26 cellular contexts compared by ENCODE assay signal in genomic region chr3:113662824-113663223, GRCh38. TPM values are rescaled to one million over a fixed set of nuclear protein-coding genes. Genes with fewer than 3 reads are reported as not detected.
DNase-seq lines count a peak whose midpoint lies in the region; ATAC-seq, FAIRE-seq and TF ChIP-seq lines count a peak whose summit lies in the region.
"Had no signal": no experiment of that assay in that cellular context is flagged by ENCODE, and none has a peak within 500 bp of the region (broad histone marks: within the 10 kb centered on the region; RNA-seq: fewer than 3 reads in every experiment).

No MANE protein-coding gene starts in this region.

- dilution Hi-C loops in mammary epithelial cell (cut with HindIII; ENCODE audit: low sequenced_read_pairs), result no loop called here

- no TSS peak for BruUV-seq in mammary epithelial cell (replicated peaks; lab: Mats Ljungman, UMichigan)

- H3K9me3 ChIP-seq in esophagus muscularis mucosa (no peaks in the 10 kb centered on the region), pancreas (no peaks in the 10 kb centered on the region), transverse colon (no peaks in the 10 kb centered on the region), mammary epithelial cell (replicated peaks; ENCODE audit: insufficient read depth, low read length) (no peaks in the 10 kb centered on the region)
- H3K9me3 ChIP-seq in effector memory CD4-positive, alpha-beta T cell (ENCODE audit: control insufficient read depth, low read length), result no peaks in the 10 kb centered on the region
- H3K9me3 ChIP-seq: heart right ventricle, testis had no signal

- H3K27me3 Mint-ChIP-seq in activated CD8-positive, alpha-beta T cell treated with anti-CD3 and anti-CD28 coated beads, Interleukin-2, amount 10 ng/mL, durations not matched to agents 7 days and 5 days (ENCODE audit: low read depth), result no peaks in the 10 kb centered on the region
- no peaks in the 10 kb centered on the region for H3K27me3 Mint-ChIP-seq in activated CD8-positive, alpha-beta T cell treated with anti-CD3 and anti-CD28 coated beads for 36 hours
- H3K27me3 Mint-ChIP-seq: activated CD4-positive, alpha-beta T cell treated with anti-CD3 and anti-CD28 coated beads, Interleukin-2, amount 10 ng/mL, durations not matched to agents 24 days and 14 days; activated CD8-positive, alpha-beta memory T cell treated with anti-CD3 and anti-CD28 coated beads, Interleukin-2, amount 10 ng/mL, durations not matched to agents 7 days and 5 days; brain; CD4-positive, CD25-positive, alpha-beta regulatory T cell; IgD-negative memory B cell had no signal

- peak overlapping the region; percentile 18 for H3K27ac Mint-ChIP-seq in activated CD8-positive, alpha-beta T cell treated with anti-CD3 and anti-CD28 coated beads, Interleukin-2, amount 10 ng/mL, durations not matched to agents 7 days and 5 days
- no peak overlapping the region for H3K27ac Mint-ChIP-seq in activated CD8-positive, alpha-beta T cell treated with anti-CD3 and anti-CD28 coated beads for 36 hours
- H3K27ac Mint-ChIP-seq: activated CD4-positive, alpha-beta T cell treated with anti-CD3 and anti-CD28 coated beads, Interleukin-2, amount 10 ng/mL, durations not matched to agents 24 days and 14 days; activated CD8-positive, alpha-beta memory T cell treated with anti-CD3 and anti-CD28 coated beads, Interleukin-2, amount 10 ng/mL, durations not matched to agents 7 days and 5 days; activated T-cell treated with anti-CD3 and anti-CD28 coated beads, Interleukin-2, amount 50 U/mL, for 72 hours had no signal

- no peak overlapping the region for H3K9ac ChIP-seq in mammary epithelial cell (ENCODE audit: insufficient read depth, low read length)

- no peak for TF ChIP-seq POLR2A in esophagus muscularis mucosa (IDR thresholded peaks at IDR 0.05; ENCODE audit: low read depth)
- no peak for TF ChIP-seq POLR2A in transverse colon (IDR thresholded peaks at IDR 0.05)

- peaks cover 0 to 62% (median 28%) of the 10 kb centered on the region in 4 donors for H3K36me3 ChIP-seq in esophagus muscularis mucosa
- peaks cover 3 to 14% (median 5%) of the 10 kb centered on the region in 3 donors for H3K36me3 ChIP-seq in pancreas
- peaks cover 0 to 5% (median 0%) of the 10 kb centered on the region in 4 donors for H3K36me3 ChIP-seq in transverse colon
- no peaks in the 10 kb centered on the region for H3K36me3 ChIP-seq in mammary epithelial cell (ENCODE audit: insufficient read depth, low read length)
- peaks cover 40% of the 10 kb centered on the region for H3K36me3 ChIP-seq in effector memory CD4-positive, alpha-beta T cell (ENCODE audit: control insufficient read depth, insufficient read depth, low read length)

- no peak overlapping the region for H3K4me3 Mint-ChIP-seq in activated CD8-positive, alpha-beta T cell treated with anti-CD3 and anti-CD28 coated beads, Interleukin-2, amount 10 ng/mL, durations not matched to agents 7 days and 5 days
- H3K4me3 Mint-ChIP-seq in activated CD8-positive, alpha-beta T cell treated with anti-CD3 and anti-CD28 coated beads for 36 hours, result no peak overlapping the region
- H3K4me3 Mint-ChIP-seq: activated CD4-positive, alpha-beta T cell treated with anti-CD3 and anti-CD28 coated beads, Interleukin-2, amount 10 ng/mL, durations not matched to agents 24 days and 14 days; activated CD8-positive, alpha-beta memory T cell treated with anti-CD3 and anti-CD28 coated beads, Interleukin-2, amount 10 ng/mL, durations not matched to agents 7 days and 5 days; activated T-cell treated with anti-CD3 and anti-CD28 coated beads, Interleukin-2, amount 50 U/mL, for 72 hours; brain; CD4-positive, CD25-positive, alpha-beta regulatory T cell had no signal

- TF ChIP-seq CTCF in activated CD8-positive, alpha-beta T cell treated with anti-CD3 and anti-CD28 coated beads for 36 hours (IDR thresholded peaks at IDR 0.05), result no peak
- no peak for TF ChIP-seq CTCF in esophagus muscularis mucosa (IDR thresholded peaks at IDR 0.05)
- no peak for TF ChIP-seq CTCF in pancreas (IDR thresholded peaks at IDR 0.05)
- TF ChIP-seq CTCF in transverse colon (IDR thresholded peaks at IDR 0.05), result no peak
- no peak for TF ChIP-seq CTCF in mammary epithelial cell (conservative IDR thresholded peaks at IDR 0.05 in 1 of 2, IDR thresholded peaks at IDR 0.05 in 1 of 2; ENCODE audit: extremely low read depth in 1 of 2, insufficient read depth in 1 of 2, low read depth in 1 of 2, low read length in 2 of 2)

- H3K27ac ChIP-seq in esophagus muscularis mucosa (replicated peaks in 1 of 4), result peak overlapping the region; percentile 45 to 70 (median 64)
- peak overlapping the region; percentile 28 to 88 (median 54) for H3K27ac ChIP-seq in pancreas
- peak overlapping the region; percentile 24 to 76 (median 54) for H3K27ac ChIP-seq in transverse colon
- no peak overlapping the region for H3K27ac ChIP-seq in mammary epithelial cell (ENCODE audit: insufficient read depth, low read depth, low read length)
- H3K27ac ChIP-seq in effector memory CD4-positive, alpha-beta T cell (ENCODE audit: insufficient read depth, low read length, poor library complexity, severe bottlenecking), result no peak overlapping the region
- H3K27ac ChIP-seq: testis, WERI-Rb-1 had no signal

- intact Hi-C loops in activated CD8-positive, alpha-beta T cell treated with anti-CD3 and anti-CD28 coated beads for 36 hours (cut with micrococcal nuclease), result no loop called here
- intact Hi-C loops in esophagus muscularis mucosa (cut with DNase I), result no loop called here
- intact Hi-C loops in pancreas (cut with DNase I), result no loop called here
- intact Hi-C loops in transverse colon (cut with DNase I; ENCODE audit: low total_unique reads), result no loop called here
- intact Hi-C loops in mammary epithelial cell (cut with micrococcal nuclease), result no loop called here

- H2AFZ ChIP-seq in mammary epithelial cell (ENCODE audit: low read depth, low read length), result no peak overlapping the region

- peaks cover 49% of the 10 kb centered on the region for H3K36me3 Mint-ChIP-seq in activated CD8-positive, alpha-beta T cell treated with anti-CD3 and anti-CD28 coated beads, Interleukin-2, amount 10 ng/mL, durations not matched to agents 7 days and 5 days (ENCODE audit: low read depth)
- peaks cover 33% of the 10 kb centered on the region for H3K36me3 Mint-ChIP-seq in activated CD8-positive, alpha-beta T cell treated with anti-CD3 and anti-CD28 coated beads for 36 hours (ENCODE audit: low read depth)

- H3K4me1 ChIP-seq in esophagus muscularis mucosa, result peaks cover 9 to 42% (median 25%) of the 10 kb centered on the region in 4 donors
- peaks cover 14 to 44% (median 44%) of the 10 kb centered on the region in 3 donors for H3K4me1 ChIP-seq in pancreas
- peaks cover 0 to 33% (median 21%) of the 10 kb centered on the region in 4 donors for H3K4me1 ChIP-seq in transverse colon
- no peaks in the 10 kb centered on the region for H3K4me1 ChIP-seq in mammary epithelial cell (ENCODE audit: insufficient read depth, low read length)
- H3K4me1 ChIP-seq in effector memory CD4-positive, alpha-beta T cell (ENCODE audit: control insufficient read depth, insufficient read depth, low read length, poor library complexity, severe bottlenecking), result no peaks in the 10 kb centered on the region
- H3K4me1 ChIP-seq: testis had no signal

- DNase-seq in activated CD8-positive, alpha-beta T cell treated with anti-CD3 and anti-CD28 coated beads, Interleukin-2, amount 10 ng/mL, durations not matched to agents 7 days and 5 days, result no peak
- DNase-seq in activated CD8-positive, alpha-beta T cell treated with anti-CD3 and anti-CD28 coated beads for 36 hours, result no peak
- DNase-seq in esophagus muscularis mucosa (ENCODE audit: extremely low spot score) (no peak), pancreas (peak in 1 of 6 donors; percentile 20), transverse colon (no peak), mammary epithelial cell (no peak)
- DNase-seq in activated CD4-positive, alpha-beta T cell treated with anti-CD3 and anti-CD28 coated beads, Interleukin-2, amount 50 U/mL, for 48 hours, result no peak
- DNase-seq in effector memory CD4-positive, alpha-beta T cell, result no peak
- DNase-seq: activated CD4-positive, alpha-beta T cell treated with anti-CD3 and anti-CD28 coated beads, Interleukin-2, amount 10 ng/mL, durations not matched to agents 24 days and 14 days; activated CD8-positive, alpha-beta memory T cell treated with anti-CD3 and anti-CD28 coated beads, Interleukin-2, amount 10 ng/mL, durations not matched to agents 7 days and 5 days; activated naive CD4-positive, alpha-beta T cell treated with Interleukin-2 at 50 U/mL for 16 hours; activated T-cell treated with anti-CD3 and anti-CD28 coated beads, Interleukin-2, amount 50 U/mL, for 72 hours; CD4-positive, CD25-positive, alpha-beta regulatory T cell; DMS 273 treated with DMSO at 0.1 percent for 48 hours; heart right ventricle; mesendoderm; NCI-H1092 treated with DMSO at 0.1 percent for 48 hours; NCI-H187 treated with DMSO at 0.1 percent for 48 hours; SHP77; stimulated activated CD4-positive, alpha-beta T cell treated with anti-CD3 and anti-CD28 coated beads, Interleukin-2, amount 100 ng/mL, for 48 hours; testis; WERI-Rb-1 had no signal

- POLR2A ChIA-PET in activated CD8-positive, alpha-beta T cell treated with anti-CD3 and anti-CD28 coated beads, Interleukin-2, amount 10 ng/mL, durations not matched to agents 7 days and 5 days (lab: Charles Lee), result no interaction called here
- POLR2A ChIA-PET in activated CD8-positive, alpha-beta T cell treated with anti-CD3 and anti-CD28 coated beads for 36 hours (lab: Charles Lee), result no interaction called here

- in situ Hi-C loops in transverse colon (cut with MboI; ENCODE audit: low pct_ligation_motif_present in 1 of 4, low pct_unique_long_range_greater_than_20kb in 1 of 4, low sequenced_read_pairs in 3 of 4), result no loop called here
- in situ Hi-C loops in mammary epithelial cell (cut with MboI; ENCODE audit: low sequenced_read_pairs in 2 of 2), result no loop called here

- H3K4me3 ChIP-seq in esophagus muscularis mucosa, result no peak overlapping the region
- H3K4me3 ChIP-seq in pancreas, result peak overlapping the region in 1 of 4 donors; percentile 1
- no peak overlapping the region for H3K4me3 ChIP-seq in transverse colon
- H3K4me3 ChIP-seq in mammary epithelial cell (replicated peaks in 1 of 3; ENCODE audit: insufficient read depth in 1 of 3, low read depth in 2 of 3, low read length in 3 of 3), result no peak overlapping the region
- H3K4me3 ChIP-seq in effector memory CD4-positive, alpha-beta T cell (ENCODE audit: insufficient read depth, low read depth, low read length, poor library complexity, severe bottlenecking), result no peak overlapping the region
- H3K4me3 ChIP-seq: heart right ventricle, testis had no signal

- H3K79me2 ChIP-seq in mammary epithelial cell (ENCODE audit: insufficient read depth, low read length), result no peaks in the 10 kb centered on the region

- CTCF ChIA-PET in activated CD8-positive, alpha-beta T cell treated with anti-CD3 and anti-CD28 coated beads, Interleukin-2, amount 10 ng/mL, durations not matched to agents 7 days and 5 days (lab: Charles Lee), result interaction anchor here (1.3 kb wide), 1 partner anchor 11 kb away, joined by 3 read pairs; no protein-coding TSS in a partner anchor
- CTCF ChIA-PET in activated CD8-positive, alpha-beta T cell treated with anti-CD3 and anti-CD28 coated beads for 36 hours (lab: Charles Lee), result interaction anchor here (1.2 to 1.4 kb wide), 2 partner anchors 10 to 11 kb away, joined by 3 read pairs; no protein-coding TSS in a partner anchor
- CTCF ChIA-PET in mammary epithelial cell (lab: Charles Lee; ENCODE audit: low non-redundant PET), result no interaction called here

- no peak for FAIRE-seq in pancreas (lab: Jason Lieb, UNC)
- FAIRE-seq: H54 had no signal

- ATAC-seq in activated CD8-positive, alpha-beta T cell treated with anti-CD3 and anti-CD28 coated beads, Interleukin-2, amount 10 ng/mL, durations not matched to agents 7 days and 5 days, result no peak
- ATAC-seq in activated CD8-positive, alpha-beta T cell treated with anti-CD3 and anti-CD28 coated beads for 36 hours, result no peak
- peak; percentile 23 to 67 (median 48) for ATAC-seq in pancreas
- ATAC-seq: activated CD8-positive, alpha-beta memory T cell treated with anti-CD3 and anti-CD28 coated beads, Interleukin-2, amount 10 ng/mL, durations not matched to agents 7 days and 5 days; activated T-cell treated with anti-CD3 and anti-CD28 coated beads, Interleukin-2, amount 50 U/mL, for 72 hours; heart right ventricle; Panc1 had no signal

- H3K4me1 Mint-ChIP-seq in activated CD8-positive, alpha-beta T cell treated with anti-CD3 and anti-CD28 coated beads, Interleukin-2, amount 10 ng/mL, durations not matched to agents 7 days and 5 days (ENCODE audit: low read depth), result peaks cover 21% of the 10 kb centered on the region
- peaks cover 7% of the 10 kb centered on the region for H3K4me1 Mint-ChIP-seq in activated CD8-positive, alpha-beta T cell treated with anti-CD3 and anti-CD28 coated beads for 36 hours (ENCODE audit: low read depth)

- 62% methylated on average over 1 of the region's 1 CpG for WGBS in esophagus muscularis mucosa
- 0 to 7% methylated on average over 1 of the region's 1 CpG for WGBS in pancreas, 2 donors
- 47 to 69% methylated on average over 1 of the region's 1 CpG for WGBS in transverse colon (ENCODE audit: low coverage in 1 of 2), 2 donors
- WGBS in mammary epithelial cell (ENCODE audit: low coverage, missing lambda C conversion rate), result 44% methylated on average over 1 of the region's 1 CpG

- no peaks in the 10 kb centered on the region for H4K20me1 ChIP-seq in mammary epithelial cell (ENCODE audit: insufficient read depth, low read length)

- H3K9me3 Mint-ChIP-seq in activated CD8-positive, alpha-beta T cell treated with anti-CD3 and anti-CD28 coated beads, Interleukin-2, amount 10 ng/mL, durations not matched to agents 7 days and 5 days (ENCODE audit: insufficient read depth), result no peaks in the 10 kb centered on the region
- no peaks in the 10 kb centered on the region for H3K9me3 Mint-ChIP-seq in activated CD8-positive, alpha-beta T cell treated with anti-CD3 and anti-CD28 coated beads for 36 hours
- H3K9me3 Mint-ChIP-seq: activated CD4-positive, alpha-beta T cell treated with anti-CD3 and anti-CD28 coated beads, Interleukin-2, amount 10 ng/mL, durations not matched to agents 24 days and 14 days; activated T-cell treated with anti-CD3 and anti-CD28 coated beads, Interleukin-2, amount 50 U/mL, for 72 hours; brain had no signal

- no peak overlapping the region for H3K4me2 ChIP-seq in mammary epithelial cell (ENCODE audit: insufficient read depth, low read depth, low read length)

- H3K27me3 ChIP-seq in esophagus muscularis mucosa (no peaks in the 10 kb centered on the region), pancreas (no peaks in the 10 kb centered on the region), transverse colon (no peaks in the 10 kb centered on the region), mammary epithelial cell (ENCODE audit: insufficient read depth, low read length) (no peaks in the 10 kb centered on the region)
- no peaks in the 10 kb centered on the region for H3K27me3 ChIP-seq in effector memory CD4-positive, alpha-beta T cell (replicated peaks; ENCODE audit: control insufficient read depth, insufficient read depth, low read length, poor library complexity, severe bottlenecking)
- H3K27me3 ChIP-seq: heart right ventricle, testis had no signal

- TF ChIP-seq EP300 in esophagus muscularis mucosa (IDR thresholded peaks at IDR 0.05), result no peak
- no peak for TF ChIP-seq EP300 in transverse colon (IDR thresholded peaks at IDR 0.05; ENCODE audit: low read depth)

RNA-seq across cellular contexts. Expression of gene USF3, which starts 33.6 kb away (rescaled TPM):
- 10 to 100 TPM; 16.3 to 18.0 TPM for total RNA-seq in activated CD8-positive, alpha-beta T cell treated with anti-CD3 and anti-CD28 coated beads, Interleukin-2, amount 10 ng/mL, durations not matched to agents 7 days and 5 days
- 10 to 100 TPM; 11.3 to 11.9 TPM for total RNA-seq in activated CD8-positive, alpha-beta T cell treated with anti-CD3 and anti-CD28 coated beads for 36 hours
- 10 to 100 TPM; 20.8 to 28.6 (median 25.0) TPM for total RNA-seq in esophagus muscularis mucosa
- 10 to 100 TPM in 3 of 6 donors, 1 to 10 TPM in 3; 8.2 to 12.3 (median 10.0) TPM for total RNA-seq in pancreas
- 1 to 10 TPM; 2.9 to 6.5 TPM for polyA plus RNA-seq in pancreas
- total RNA-seq in transverse colon, result 10 to 100 TPM; 23.1 to 33.2 (median 27.8) TPM
- 10 to 100 TPM; 10.8 to 11.0 TPM for total RNA-seq in mammary epithelial cell
- 9.0 TPM for polyA plus RNA-seq in mammary epithelial cell
- polyA minus RNA-seq in mammary epithelial cell, result 15.2 TPM

Comparison
In these comparisons a context has a peak if more than half of its experiments do, and no peak if none do; other contexts are left out.
1. ATAC-seq: peak in pancreas (4 of 4); none in activated CD8-positive, alpha-beta T cell treated with anti-CD3 and anti-CD28 coated beads, Interleukin-2, amount 10 ng/mL, durations not matched to agents 7 days and 5 days (single experiment) and activated CD8-positive, alpha-beta T cell treated with anti-CD3 and anti-CD28 coated beads for 36 hours (single experiment).
2. H3K27ac ChIP-seq: peak in esophagus muscularis mucosa (4 of 4), pancreas (4 of 4) and transverse colon (4 of 4); none in mammary epithelial cell (single experiment) and effector memory CD4-positive, alpha-beta T cell (single experiment).